In the genomic region with DNA sequence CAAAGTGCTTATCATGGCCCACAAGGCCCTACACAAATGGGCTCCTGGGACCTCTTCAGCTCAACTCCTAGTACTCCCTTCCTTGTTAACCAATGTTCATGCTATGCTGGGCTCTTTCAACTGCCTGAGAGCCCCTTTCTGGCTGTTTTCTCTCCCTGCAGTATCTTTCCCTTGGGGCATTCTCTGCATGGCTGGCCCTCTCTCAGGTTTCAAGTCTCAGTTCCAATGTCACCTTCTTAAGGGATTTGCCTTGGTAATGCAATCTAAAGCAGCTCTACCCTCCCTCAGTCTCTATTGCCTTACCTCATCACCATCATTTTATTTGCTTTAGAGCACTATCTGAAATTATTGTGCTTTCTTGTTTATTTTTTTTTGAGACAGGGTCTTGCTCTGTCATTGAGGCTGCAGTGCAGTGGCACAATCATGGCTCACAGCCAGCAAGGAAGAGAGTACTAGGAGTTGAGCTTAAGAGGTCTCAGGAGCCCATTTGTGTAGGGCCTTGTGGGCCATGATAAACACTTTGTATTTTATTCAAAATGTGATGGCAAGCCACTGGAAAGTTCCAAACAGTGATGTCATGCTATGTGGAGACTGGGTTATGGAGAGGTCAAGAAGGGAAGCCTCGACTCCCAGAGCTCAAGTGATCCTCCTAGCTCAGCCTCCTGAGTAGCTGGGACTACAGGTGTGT, we compare ENCODE assay signal across 24 cellular contexts.
DNase-seq lines count a peak whose midpoint lies in the region; ATAC-seq, FAIRE-seq and TF ChIP-seq lines count a peak whose summit lies in the region.
"Had no signal": no experiment of that assay in that cellular context is flagged by ENCODE, and none has a peak within 500 bp of the region (broad histone marks: within the 10 kb centered on the region; RNA-seq: fewer than 3 reads in every experiment).

No MANE protein-coding gene starts in this region.

- TF ChIP-seq CTCF in upper lobe of right lung (IDR thresholded peaks at IDR 0.05) (no peak), coronary artery (IDR thresholded peaks at IDR 0.05) (no peak), testis (IDR thresholded peaks at IDR 0.05) (no peak)

- H3K9me3 ChIP-seq in upper lobe of right lung (no peaks in the 10 kb centered on the region), testis (no peaks in the 10 kb centered on the region)
- H3K9me3 ChIP-seq: breast epithelium, tibial nerve had no signal

- H3K4me1 ChIP-seq in upper lobe of right lung (no peaks in the 10 kb centered on the region), testis (peaks cover 12% of the 10 kb centered on the region)
- H3K4me1 ChIP-seq: breast epithelium had no signal

- WGBS in testis, 2 donors: 63 to 67% methylated on average over 1 of the region's 1 CpG

- TF ChIP-seq POLR2A in GM12891 (IDR thresholded peaks at IDR 0.05; ENCODE audit: low read depth, low read length) (no peak), testis (IDR thresholded peaks at IDR 0.05) (no peak)

- ATAC-seq in upper lobe of right lung: no peak
- ATAC-seq: activated CD4-positive, CD25-positive, alpha-beta regulatory T cell treated with anti-CD3 and anti-CD28 coated beads, Interleukin-2, amount 50 U/mL, for 24 hours had no signal

- H3K27me3 ChIP-seq in upper lobe of right lung: no peaks in the 10 kb centered on the region
- H3K27me3 ChIP-seq in testis: no peaks in the 10 kb centered on the region
- H3K27me3 ChIP-seq: breast epithelium, tibial nerve had no signal

- intact Hi-C loops in upper lobe of right lung (cut with DNase I): no loop called here
- intact Hi-C loops in testis (cut with DNase I; ENCODE audit: low total_unique reads): no loop called here

- H3K27ac ChIP-seq in upper lobe of right lung (no peak overlapping the region), coronary artery (no peak overlapping the region), testis (no peak overlapping the region)
- H3K27ac ChIP-seq: breast epithelium, epithelial cell of prostate, GM23248, tibial nerve had no signal

- DNase-seq in GM12891 (ENCODE audit: insufficient read length, low spot score): no peak
- peak; percentile 44 for DNase-seq in NCI-H2029 (lab: John Stamatoyannopoulos, UW)
- DNase-seq in NCI-H82 treated with DMSO at 0.1 percent for 48 hours (lab: John Stamatoyannopoulos, UW; ENCODE audit: unreplicated experiment): peak; percentile 28
- DNase-seq in upper lobe of right lung: peak; percentile 4
- no peak for DNase-seq in C1 segment of cervical spinal cord (lab: John Stamatoyannopoulos, UW)
- no peak for DNase-seq in coronary artery (ENCODE audit: low spot score)
- no peak for DNase-seq in testis
- DNase-seq: activated CD4-positive, alpha-beta T cell treated with anti-CD3 and anti-CD28 coated beads, Interleukin-2, amount 50 U/mL, for 48 hours; activated CD8-positive, alpha-beta memory T cell treated with anti-CD3 and anti-CD28 coated beads, Interleukin-2, amount 50 U/mL, for 4 hours; activated naive CD4-positive, alpha-beta T cell treated with anti-CD3 and anti-CD28 coated beads, Interleukin-2, amount 50 U/mL, for 16 hours; amygdala; effector CD4-positive, alpha-beta T cell; GM23248; IMR-90; naive B cell; NCI-H1048; nucleus accumbens; small intestine; stimulated activated CD4-positive, alpha-beta T cell treated with anti-CD3 and anti-CD28 coated beads, Interleukin-2, amount 100 ng/mL, for 24 hours had no signal

- no peaks in the 10 kb centered on the region for H3K36me3 ChIP-seq in upper lobe of right lung
- no peaks in the 10 kb centered on the region for H3K36me3 ChIP-seq in testis (ENCODE audit: low read depth, missing control alignments)
- H3K36me3 ChIP-seq: breast epithelium, tibial nerve had no signal

- peak; percentile 54 for FAIRE-seq in GM12891 (lab: Jason Lieb, UNC)
- FAIRE-seq: islet of Langerhans, small intestine had no signal

- no peak overlapping the region for H3K4me3 ChIP-seq in upper lobe of right lung
- H3K4me3 ChIP-seq in coronary artery: no peak overlapping the region
- no peak overlapping the region for H3K4me3 ChIP-seq in testis
- H3K4me3 ChIP-seq: breast epithelium, GM23248, tibial nerve had no signal

TF ChIP-seq in GM12891, 5 proteins besides CTCF, POLR2A, EP300 and RAD21:
- TF ChIP-seq PAX5 (IDR thresholded peaks at IDR 0.05; ENCODE audit: insufficient read depth, low read length, severe bottlenecking) (no peak), POU2F2 (IDR thresholded peaks at IDR 0.05; ENCODE audit: low read depth, low read length) (no peak), SPI1 (IDR thresholded peaks at IDR 0.05; ENCODE audit: low read depth, low read length) (no peak), POLR2AphosphoS5 (IDR thresholded peaks at IDR 0.05; ENCODE audit: low read depth, low read length) (no peak), TAF1 (IDR thresholded peaks at IDR 0.05; ENCODE audit: low read depth, low read length) (no peak)

Comparison
In these comparisons a context has a peak if more than half of its experiments do, and no peak if none do; other contexts are left out.
1. DNase-seq: peak in NCI-H2029 (single experiment), NCI-H82 treated with DMSO at 0.1 percent for 48 hours (single experiment) and upper lobe of right lung (single experiment); none in GM12891 (single experiment), C1 segment of cervical spinal cord (0 of 14), coronary artery (single experiment) and testis (single experiment).